8 cellular contexts compared by ENCODE assay signal in genomic region chr11:111604392-111605009, GRCh38. TPM values are rescaled to one million over a fixed set of nuclear protein-coding genes. Genes with fewer than 3 reads are reported as not detected.
DNase-seq lines count a peak whose midpoint lies in the region; ATAC-seq and TF ChIP-seq lines count a peak whose summit lies in the region.

No MANE protein-coding gene starts in this region.

- no peak for DNase-seq in CD8-positive, alpha-beta T cell
- DNase-seq in HCEC 1CT (peak; percentile 57), NCI-H82 treated with DMSO at 0.1 percent for 48 hours (lab: John Stamatoyannopoulos, UW; ENCODE audit: unreplicated experiment) (peak; percentile 68), MCF 10A (ENCODE audit: unreplicated experiment) (peak; percentile 45), left kidney (ENCODE audit: low read depth, low spot score) (peak; percentile 59), tibial nerve (ENCODE audit: low spot score in 2 of 2) (peak in 1 of 2 donors; percentile 16)
- no peak for DNase-seq in activated CD4-positive, CD25-positive, alpha-beta regulatory T cell treated with anti-CD3 and anti-CD28 coated beads, Interleukin-2, amount 50 U/mL, for 72 hours

- no peaks in the 10 kb centered on the region for H3K27me3 ChIP-seq in CD8-positive, alpha-beta T cell (ENCODE audit: insufficient read depth, low read length)
- no peaks in the 10 kb centered on the region for H3K27me3 ChIP-seq in tibial nerve

- TF ChIP-seq POLR2A in tibial nerve (IDR thresholded peaks at IDR 0.05): no peak

- H3K9me3 Mint-ChIP-seq in CD8-positive, alpha-beta T cell: no peaks in the 10 kb centered on the region
- no peaks in the 10 kb centered on the region for H3K9me3 Mint-ChIP-seq in MCF 10A (ENCODE audit: unreplicated experiment)

- H3K36me3 Mint-ChIP-seq in CD8-positive, alpha-beta T cell: peaks cover 7% of the 10 kb centered on the region
- no peaks in the 10 kb centered on the region for H3K36me3 Mint-ChIP-seq in MCF 10A (ENCODE audit: insufficient read depth, unreplicated experiment)

- POLR2A ChIA-PET in CD8-positive, alpha-beta T cell (lab: Charles Lee): interaction anchor here (0.6 to 1.2 kb wide), 2 partner anchors 14 to 162 kb away, joined by 3 to 5 read pairs; partner anchors contain the start of gene PPP2R1B
- POLR2A ChIA-PET in MCF 10A (lab: Yijun Ruan, JAX): interaction anchor here (0.6 to 4.0 kb wide), 12 partner anchors 9 to 266 kb away, joined by 3 to 61 read pairs (median 4); partner anchors contain the start of gene PPP2R1B

- WGBS in tibial nerve, 2 donors: 25 to 29% methylated on average over 9 of the region's 9 CpGs

- TF ChIP-seq EP300 in tibial nerve (IDR thresholded peaks at IDR 0.05): no peak

- no peak overlapping the region for H3K4me3 ChIP-seq in CD8-positive, alpha-beta T cell (ENCODE audit: low read depth, low read length)
- peak overlapping the region in 3 of 4 donors; percentile 2 to 96 (median 73) for H3K4me3 ChIP-seq in tibial nerve

- intact Hi-C loops in CD8-positive, alpha-beta T cell (cut with DNase I, micrococcal nuclease): loop anchor here (5.0 kb wide), 2 partner anchors 468 to 483 kb away; partner anchors contain the start of genes NKAPD1 (in 1 of the 2), PIH1D2 (in 1 of the 2), SDHD (in 1 of the 2) and TIMM8B (in 1 of the 2)
- intact Hi-C loops in MCF 10A (cut with micrococcal nuclease): loop anchor here (5.0 kb wide), 1 partner anchor 113 kb away; no protein-coding TSS in a partner anchor

- H3K27ac ChIP-seq in CD8-positive, alpha-beta T cell (ENCODE audit: low read depth, low read length): no peak overlapping the region
- peak overlapping the region; percentile 97 to 99 (median 98) for H3K27ac ChIP-seq in tibial nerve

- H3K27me3 Mint-ChIP-seq in CD8-positive, alpha-beta T cell (ENCODE audit: low read depth): no peaks in the 10 kb centered on the region
- H3K27me3 Mint-ChIP-seq in MCF 10A (ENCODE audit: insufficient read depth, unreplicated experiment): no peaks in the 10 kb centered on the region

- CTCF ChIA-PET in CD8-positive, alpha-beta T cell (lab: Charles Lee): interaction anchor here (0.9 to 2.7 kb wide), 4 partner anchors 11 to 172 kb away, joined by 5 to 19 read pairs (median 6); no protein-coding TSS in a partner anchor
- CTCF ChIA-PET in MCF 10A (lab: Yijun Ruan, JAX): interaction anchor here (0.6 to 4.5 kb wide), 29 partner anchors 9 to 1905 kb away, joined by 3 to 49 read pairs (median 4); partner anchors contain the start of gene PPP2R1B

- no peaks in the 10 kb centered on the region for H3K9me3 ChIP-seq in CD8-positive, alpha-beta T cell (ENCODE audit: low read length)
- no peaks in the 10 kb centered on the region for H3K9me3 ChIP-seq in tibial nerve

- no peaks in the 10 kb centered on the region for H3K36me3 ChIP-seq in CD8-positive, alpha-beta T cell (ENCODE audit: insufficient read depth, low read length)
- H3K36me3 ChIP-seq in tibial nerve: no peaks in the 10 kb centered on the region

- H3K4me1 Mint-ChIP-seq in CD8-positive, alpha-beta T cell (ENCODE audit: low read depth): peaks cover 27% of the 10 kb centered on the region
- peaks cover 27% of the 10 kb centered on the region for H3K4me1 Mint-ChIP-seq in MCF 10A (ENCODE audit: insufficient read depth, unreplicated experiment)

- TF ChIP-seq CTCF in CD8-positive, alpha-beta T cell (IDR thresholded peaks at IDR 0.05): peak; percentile 70
- TF ChIP-seq CTCF in MCF 10A (IDR thresholded peaks at IDR 0.05; ENCODE audit: unreplicated experiment) (peak; percentile 52), tibial nerve (IDR thresholded peaks at IDR 0.05) (peak; percentile 48 to 70 (median 69))

- H3K4me3 Mint-ChIP-seq in CD8-positive, alpha-beta T cell: no peak overlapping the region
- peak overlapping the region; percentile 99 for H3K4me3 Mint-ChIP-seq in MCF 10A (ENCODE audit: unreplicated experiment)

- no peak overlapping the region for H3K27ac Mint-ChIP-seq in CD8-positive, alpha-beta T cell
- H3K27ac Mint-ChIP-seq in MCF 10A (ENCODE audit: low read depth, unreplicated experiment): no peak overlapping the region

- BruUV-seq in MCF 10A (replicated peaks; lab: Mats Ljungman, UMichigan): no TSS peak

- no peak for ATAC-seq in CD8-positive, alpha-beta T cell
- ATAC-seq in HG03520 (IDR thresholded peaks at IDR 0.05; ENCODE audit: unreplicated experiment): no peak

- peaks cover 24% of the 10 kb centered on the region for H3K4me1 ChIP-seq in CD8-positive, alpha-beta T cell (ENCODE audit: insufficient read depth, low read length)
- H3K4me1 ChIP-seq in tibial nerve: peaks cover 0 to 53% (median 13%) of the 10 kb centered on the region in 4 donors

RNA-seq across cellular contexts. Expression of gene SIK2, which starts 2.3 kb away (rescaled TPM):
- total RNA-seq in CD8-positive, alpha-beta T cell: 1 to 10 TPM; 2.9 to 3.2 TPM
- 13.7 and 18.6 TPM in 2 replicates for total RNA-seq in MCF 10A (2022)
- total RNA-seq in tibial nerve: 10 to 100 TPM; 19.7 to 27.6 (median 24.1) TPM

Comparison
In these comparisons a context has a peak if more than half of its experiments do, and no peak if none do; other contexts are left out.
1. DNase-seq: peak in HCEC 1CT (single experiment), NCI-H82 treated with DMSO at 0.1 percent for 48 hours (single experiment), MCF 10A (single experiment) and left kidney (single experiment); none in CD8-positive, alpha-beta T cell (0 of 7) and activated CD4-positive, CD25-positive, alpha-beta regulatory T cell treated with anti-CD3 and anti-CD28 coated beads, Interleukin-2, amount 50 U/mL, for 72 hours (single experiment).
2. Peak in every context shown above with its lines, with median percentiles within 50 percentile points of each other: CTCF ChIP-seq.